13 cellular contexts compared by ENCODE assay signal in the genomic region with DNA sequence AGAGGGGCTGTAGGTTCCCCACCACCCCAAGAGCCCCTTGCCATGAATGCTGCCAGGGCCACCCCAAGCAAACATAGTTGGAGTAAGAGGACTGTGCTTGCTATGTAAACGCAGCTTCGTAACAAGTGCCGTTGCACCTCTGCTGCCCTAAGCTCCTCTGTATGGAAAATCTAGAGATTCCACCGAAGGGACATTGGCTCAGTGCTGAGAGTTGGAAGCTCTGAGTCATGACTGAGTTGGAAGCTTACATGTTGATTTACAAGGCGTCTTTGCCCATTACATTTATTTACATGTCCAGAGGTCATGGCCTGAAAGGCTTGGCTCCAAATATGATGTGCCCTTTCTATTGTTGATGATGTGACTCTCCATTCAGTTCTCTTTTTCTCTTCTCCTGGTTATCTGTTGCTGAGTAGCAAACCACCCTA.
DNase-seq lines count a peak whose midpoint lies in the region; ATAC-seq and TF ChIP-seq lines count a peak whose summit lies in the region.
"Had no signal": no experiment of that assay in that cellular context is flagged by ENCODE, and none has a peak within 500 bp of the region (broad histone marks: within the 10 kb centered on the region; RNA-seq: fewer than 3 reads in every experiment).

No MANE protein-coding gene starts in this region.

- H2AFZ ChIP-seq in hepatocyte, result no peak overlapping the region

- H3K4me3 ChIP-seq in hepatocyte (no peak overlapping the region), stomach (no peak overlapping the region)
- H3K4me3 ChIP-seq: psoas muscle, testis had no signal

- TF ChIP-seq POLR2A in stomach (IDR thresholded peaks at IDR 0.05), result no peak

- H3K36me3 ChIP-seq in hepatocyte (replicated peaks; ENCODE audit: insufficient read depth, low read depth) (no peaks in the 10 kb centered on the region), stomach (no peaks in the 10 kb centered on the region)

- H3K27ac ChIP-seq in hepatocyte (peak overlapping the region; percentile 74), stomach (no peak overlapping the region)
- H3K27ac ChIP-seq: KMS-11, psoas muscle, testis had no signal

- 48% methylated on average over 5 of the region's 5 CpGs for WGBS in hepatocyte (ENCODE audit: low lambda C conversion rate, missing lambda C conversion rate)
- WGBS in stomach, 5 donors, result 25 to 53% (median 39%) methylated on average over 5 of the region's 5 CpGs

- no peaks in the 10 kb centered on the region for H3K79me2 ChIP-seq in hepatocyte

- H3K27me3 ChIP-seq in hepatocyte, result no peaks in the 10 kb centered on the region
- H3K27me3 ChIP-seq in stomach, result no peaks in the 10 kb centered on the region
- H3K27me3 ChIP-seq: testis had no signal

- intact Hi-C loops in stomach (cut with DNase I; ENCODE audit: low total_unique reads), result no loop called here

- no peaks in the 10 kb centered on the region for H3K9me3 ChIP-seq in hepatocyte (ENCODE audit: low read depth)
- no peaks in the 10 kb centered on the region for H3K9me3 ChIP-seq in stomach
- H3K9me3 ChIP-seq: psoas muscle, testis had no signal

- H3K9me2 ChIP-seq in hepatocyte (replicated peaks; ENCODE audit: insufficient read depth), result no peaks in the 10 kb centered on the region

- H3K4me2 ChIP-seq in hepatocyte, result no peak overlapping the region
- H3K4me2 ChIP-seq: KMS-11 had no signal

- H3K4me1 ChIP-seq in hepatocyte (ENCODE audit: insufficient read depth), result no peaks in the 10 kb centered on the region
- H3K4me1 ChIP-seq in stomach, result peaks cover 0 to 9% (median 3%) of the 10 kb centered on the region in 4 donors
- H3K4me1 ChIP-seq: psoas muscle, testis had no signal

- no peak for ATAC-seq in HG03135 (IDR thresholded peaks at IDR 0.05; ENCODE audit: unreplicated experiment)
- ATAC-seq: psoas muscle had no signal

- DNase-seq in SIG-M5 treated with dmso at 0.1 percent for 504 hours (lab: John Stamatoyannopoulos, UW; ENCODE audit: unreplicated experiment) (peak; percentile 18), SIG-M5 (lab: John Stamatoyannopoulos, UW) (no peak), amniotic stem cell (lab: John Stamatoyannopoulos, UW) (peak; percentile 29), hepatocyte (ENCODE audit: low spot score) (peak; percentile 73), stomach (peak; percentile 55), SK-N-DZ (ENCODE audit: low spot score) (no peak), Ammon's horn (ENCODE audit: low spot score) (no peak)
- DNase-seq: glutamatergic neuron, OCI-M1, psoas muscle, testis had no signal

- no peaks in the 10 kb centered on the region for H4K20me1 ChIP-seq in hepatocyte (ENCODE audit: insufficient read depth, poor library complexity, severe bottlenecking)

- TF ChIP-seq CTCF in hepatocyte (IDR thresholded peaks at IDR 0.05; ENCODE audit: poor library complexity), result no peak
- no peak for TF ChIP-seq CTCF in stomach (IDR thresholded peaks at IDR 0.05)

- TF ChIP-seq EP300 in stomach (IDR thresholded peaks at IDR 0.05), result no peak

Comparison
In these comparisons a context has a peak if more than half of its experiments do, and no peak if none do; other contexts are left out.
1. DNase-seq: peak in SIG-M5 treated with dmso at 0.1 percent for 504 hours (single experiment), amniotic stem cell (single experiment), hepatocyte (single experiment) and stomach (single experiment); none in SIG-M5 (single experiment), SK-N-DZ (single experiment) and Ammon's horn (single experiment).